1 cellular context compared by ENCODE assay signal in genomic region chr1:32933742-32934322, GRCh38.
TF ChIP-seq lines count a peak whose summit lies in the region.

No MANE protein-coding gene starts in this region.

TF ChIP-seq in HepG2, 621 proteins besides CTCF, POLR2A, EP300 and RAD21 (continued from another document and continues in another):
- TF ChIP-seq ZNF646 (CRISPR knock-in tag; IDR thresholded peaks at IDR 0.05): no peak
- no peak for TF ChIP-seq MTA3 (CRISPR knock-in tag; IDR thresholded peaks at IDR 0.05)
- TF ChIP-seq ZNF251 (CRISPR knock-in tag; IDR thresholded peaks at IDR 0.05): no peak
- no peak for TF ChIP-seq GABPA (IDR thresholded peaks at IDR 0.05; ENCODE audit: low read depth, low read length)
- TF ChIP-seq GABPA (CRISPR knock-in tag; IDR thresholded peaks at IDR 0.05; ENCODE audit: low read depth): peak; percentile 79
- no peak for TF ChIP-seq THAP9 (CRISPR knock-in tag; IDR thresholded peaks at IDR 0.05; ENCODE audit: borderline replicate concordance)
- 0 out of 2 replicates have a peak, but pooled peaks have one; percentile 28 for TF ChIP-seq ARNTL (CRISPR knock-in tag; IDR thresholded peaks at IDR 0.05)
- peak; percentile 71 for TF ChIP-seq SPEN (CRISPR knock-in tag; IDR thresholded peaks at IDR 0.05; ENCODE audit: low read depth)
- TF ChIP-seq HOXA9 (CRISPR knock-in tag; IDR thresholded peaks at IDR 0.05; ENCODE audit: borderline replicate concordance): no peak
- peak; percentile 73 for TF ChIP-seq RXRB (CRISPR knock-in tag; IDR thresholded peaks at IDR 0.05; ENCODE audit: borderline replicate concordance)
- TF ChIP-seq FOXJ3 (CRISPR knock-in tag; IDR thresholded peaks at IDR 0.05; ENCODE audit: borderline replicate concordance): no peak
- TF ChIP-seq CREB3 (CRISPR knock-in tag; IDR thresholded peaks at IDR 0.05): no peak
- TF ChIP-seq PRMT3 (CRISPR knock-in tag; IDR thresholded peaks at IDR 0.05; ENCODE audit: borderline replicate concordance, low read depth): no peak
- TF ChIP-seq PHF8 (CRISPR knock-in tag; IDR thresholded peaks at IDR 0.05): peak; percentile 49; the same call in 1 of the 2 replicates
- TF ChIP-seq GATAD2A (CRISPR knock-in tag; IDR thresholded peaks at IDR 0.05): peak; percentile 91
- no peak for TF ChIP-seq PAX8 (CRISPR knock-in tag; IDR thresholded peaks at IDR 0.05; ENCODE audit: borderline replicate concordance)
- TF ChIP-seq ZNF75D (CRISPR knock-in tag; IDR thresholded peaks at IDR 0.05; ENCODE audit: borderline replicate concordance): no peak
- no peak for TF ChIP-seq KLF15 (CRISPR knock-in tag; IDR thresholded peaks at IDR 0.05; ENCODE audit: borderline replicate concordance)
- 0 out of 2 replicates have a peak, but pooled peaks have one; percentile 43 for TF ChIP-seq ZNF749 (CRISPR knock-in tag; IDR thresholded peaks at IDR 0.05; ENCODE audit: borderline replicate concordance)
- TF ChIP-seq BRD4 (CRISPR knock-in tag; IDR thresholded peaks at IDR 0.05): no peak
- TF ChIP-seq SRSF1 (optimal IDR thresholded peaks at IDR 0.05; ENCODE audit: low read depth, low read length): no peak
- TF ChIP-seq ZNF747 (CRISPR knock-in tag; IDR thresholded peaks at IDR 0.05; ENCODE audit: borderline replicate concordance): peak; percentile 41
- TF ChIP-seq CENPBD1 (CRISPR knock-in tag; IDR thresholded peaks at IDR 0.05; ENCODE audit: borderline replicate concordance, low read depth): no peak
- no peak for TF ChIP-seq FOXA1 (IDR thresholded peaks at IDR 0.05)
- 0 out of 2 replicates have a peak, but pooled peaks have one; percentile 6 for TF ChIP-seq FOXA1 (CRISPR knock-in tag; IDR thresholded peaks at IDR 0.05)
- TF ChIP-seq ZNF362 (CRISPR knock-in tag; IDR thresholded peaks at IDR 0.05; ENCODE audit: borderline replicate concordance): no peak; the same call in 1 of the 2 replicates
- TF ChIP-seq MAFK (conservative IDR thresholded peaks at IDR 0.05 in 1 of 2, IDR thresholded peaks at IDR 0.05 in 1 of 2; ENCODE audit: low read length in 2 of 2): no peak
- TF ChIP-seq CBX5 (CRISPR knock-in tag; IDR thresholded peaks at IDR 0.05; ENCODE audit: borderline replicate concordance): peak; percentile 73; the same call in 1 of the 2 replicates
- no peak for TF ChIP-seq TAF15 (IDR thresholded peaks at IDR 0.05; ENCODE audit: low read depth, low read length, poor library complexity, severe bottlenecking)
- TF ChIP-seq ZBTB42 (CRISPR knock-in tag; IDR thresholded peaks at IDR 0.05): no peak
- TF ChIP-seq ZNF761 (CRISPR knock-in tag; conservative IDR thresholded peaks at IDR 0.05): no peak; the same call in 1 of the 2 replicates
- TF ChIP-seq KLF9 (CRISPR knock-in tag; IDR thresholded peaks at IDR 0.05; ENCODE audit: low read depth): peak; percentile 96
- no peak for TF ChIP-seq ZMYM2 (CRISPR knock-in tag; IDR thresholded peaks at IDR 0.05)
- no peak for TF ChIP-seq ETS1 (CRISPR knock-in tag; IDR thresholded peaks at IDR 0.05)
- peak; percentile 53; the same call in 1 of the 2 replicates for TF ChIP-seq YEATS4 (CRISPR knock-in tag; IDR thresholded peaks at IDR 0.05; ENCODE audit: borderline replicate concordance)
- no peak for TF ChIP-seq ZBTB40 (IDR thresholded peaks at IDR 0.05)
- no peak for TF ChIP-seq ZBTB40 (CRISPR knock-in tag; IDR thresholded peaks at IDR 0.05)
- no peak for TF ChIP-seq HNRNPUL1 (IDR thresholded peaks at IDR 0.05; ENCODE audit: low read depth, low read length)
- TF ChIP-seq ZNF329 (CRISPR knock-in tag; IDR thresholded peaks at IDR 0.05; ENCODE audit: low read depth): no peak
- peak; percentile 67; the same call in 1 of the 2 replicates for TF ChIP-seq ZNF430 (CRISPR knock-in tag; IDR thresholded peaks at IDR 0.05)
